In genomic region chr2:239036819-239037558, GRCh38 we compare ENCODE assay signal across 16 cellular contexts.
"Had no signal": no experiment of that assay in that cellular context is flagged by ENCODE, and none has a peak within 500 bp of the region (broad histone marks: within the 10 kb centered on the region; RNA-seq: fewer than 3 reads in every experiment).

No MANE protein-coding gene starts in this region.

- H3K36me3 ChIP-seq: heart right ventricle, stomach had no signal

- H3K27ac ChIP-seq: coronary artery, heart right ventricle, skin epidermis, stomach had no signal

- H3K36me3 Mint-ChIP-seq: naive thymus-derived CD8-positive, alpha-beta T cell had no signal

- ATAC-seq: left lobe of liver; naive thymus-derived CD8-positive, alpha-beta T cell had no signal

- H3K9me3 Mint-ChIP-seq: endodermal cell; naive thymus-derived CD8-positive, alpha-beta T cell had no signal

- DNase-seq: caudate nucleus; effector CD4-positive, alpha-beta T cell; erythroblast; foreskin melanocyte; heart right ventricle; islet precursor cell; naive thymus-derived CD8-positive, alpha-beta T cell; stimulated activated naive CD4-positive, alpha-beta T cell; stomach; substantia nigra; trophoblast cell had no signal

- H3K4me3 Mint-ChIP-seq: endodermal cell; naive thymus-derived CD8-positive, alpha-beta T cell had no signal

- H3K27ac Mint-ChIP-seq: endodermal cell had no signal

- H3K4me1 Mint-ChIP-seq: endodermal cell; naive thymus-derived CD8-positive, alpha-beta T cell had no signal

- H3K4me3 ChIP-seq: coronary artery, heart right ventricle, mucosa of descending colon, skin epidermis, stomach had no signal

- H3K9me3 ChIP-seq: heart right ventricle, mucosa of descending colon, stomach had no signal
